1 cellular context compared by ENCODE assay signal in genomic region chr1:29209173-29209572, GRCh38.
TF ChIP-seq lines count a peak whose summit lies in the region.

No MANE protein-coding gene starts in this region.

TF ChIP-seq in WTC11, 78 proteins besides CTCF, POLR2A, EP300 and RAD21 (continued from another document):
- TF ChIP-seq USF2 (CRISPR knock-in tag; IDR thresholded peaks at IDR 0.05), result no peak
